Comparison of ENCODE assay signal across 2 cellular contexts in the genomic region with DNA sequence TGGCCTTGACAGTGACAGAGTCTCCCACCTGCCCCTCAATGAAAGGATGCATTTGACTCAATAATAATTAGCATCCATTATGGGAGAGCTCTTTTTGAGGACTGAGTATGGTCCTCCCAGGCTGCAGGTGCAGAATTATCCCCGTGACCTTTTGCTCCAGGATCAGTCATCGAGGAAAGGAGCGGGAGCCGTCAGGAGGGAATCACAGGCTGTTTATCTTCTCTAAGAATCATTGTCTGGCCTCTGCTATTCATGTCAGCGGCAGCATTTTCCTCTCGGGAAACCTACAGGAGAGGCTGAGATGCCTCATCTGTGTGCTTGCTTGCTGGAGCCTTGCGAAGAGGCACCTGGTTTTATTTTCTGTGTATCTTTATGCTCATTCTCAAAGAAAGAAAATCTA.
TF ChIP-seq lines count a peak whose summit lies in the region.

No MANE protein-coding gene starts in this region.

TF ChIP-seq in IMR-90, 13 proteins besides CTCF, POLR2A, EP300 and RAD21 (continued from another document):
- TF ChIP-seq, protein P1, sequence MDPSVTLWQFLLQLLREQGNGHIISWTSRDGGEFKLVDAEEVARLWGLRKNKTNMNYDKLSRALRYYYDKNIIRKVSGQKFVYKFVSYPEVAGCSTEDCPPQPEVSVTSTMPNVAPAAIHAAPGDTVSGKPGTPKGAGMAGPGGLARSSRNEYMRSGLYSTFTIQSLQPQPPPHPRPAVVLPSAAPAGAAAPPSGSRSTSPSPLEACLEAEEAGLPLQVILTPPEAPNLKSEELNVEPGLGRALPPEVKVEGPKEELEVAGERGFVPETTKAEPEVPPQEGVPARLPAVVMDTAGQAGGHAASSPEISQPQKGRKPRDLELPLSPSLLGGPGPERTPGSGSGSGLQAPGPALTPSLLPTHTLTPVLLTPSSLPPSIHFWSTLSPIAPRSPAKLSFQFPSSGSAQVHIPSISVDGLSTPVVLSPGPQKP (IDR thresholded peaks at IDR 0.05; ENCODE audit: borderline replicate concordance, low read depth, low read length): no peak
- TF ChIP-seq CEBPB (IDR thresholded peaks at IDR 0.05; ENCODE audit: low read depth, low read length) (no peak), SMC3 (IDR thresholded peaks at IDR 0.05; ENCODE audit: low read depth, low read length) (no peak), NFE2L2 (IDR thresholded peaks at IDR 0.05; ENCODE audit: low read depth, low read length) (no peak), MAFK (IDR thresholded peaks at IDR 0.05; ENCODE audit: low read depth, low read length) (no peak), MAZ (IDR thresholded peaks at IDR 0.05; ENCODE audit: borderline replicate concordance, low read depth, low read length) (no peak), CHD1 (IDR thresholded peaks at IDR 0.05; ENCODE audit: low read depth, low read length) (no peak), FOS (IDR thresholded peaks at IDR 0.05; ENCODE audit: low read depth, low read length) (no peak), BHLHE40 (IDR thresholded peaks at IDR 0.05; ENCODE audit: low read depth, low read length) (no peak), RFX5 (IDR thresholded peaks at IDR 0.05; ENCODE audit: low read depth, low read length) (no peak)
- TF ChIP-seq, protein P2, sequence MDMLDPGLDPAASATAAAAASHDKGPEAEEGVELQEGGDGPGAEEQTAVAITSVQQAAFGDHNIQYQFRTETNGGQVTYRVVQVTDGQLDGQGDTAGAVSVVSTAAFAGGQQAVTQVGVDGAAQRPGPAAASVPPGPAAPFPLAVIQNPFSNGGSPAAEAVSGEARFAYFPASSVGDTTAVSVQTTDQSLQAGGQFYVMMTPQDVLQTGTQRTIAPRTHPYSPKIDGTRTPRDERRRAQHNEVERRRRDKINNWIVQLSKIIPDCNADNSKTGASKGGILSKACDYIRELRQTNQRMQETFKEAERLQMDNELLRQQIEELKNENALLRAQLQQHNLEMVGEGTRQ (IDR thresholded peaks at IDR 0.05; ENCODE audit: low read depth, low read length): no peak

TF ChIP-seq in neural cell, 6 proteins besides CTCF, POLR2A, EP300 and RAD21 (continued from another document):
- TF ChIP-seq, protein P3, sequence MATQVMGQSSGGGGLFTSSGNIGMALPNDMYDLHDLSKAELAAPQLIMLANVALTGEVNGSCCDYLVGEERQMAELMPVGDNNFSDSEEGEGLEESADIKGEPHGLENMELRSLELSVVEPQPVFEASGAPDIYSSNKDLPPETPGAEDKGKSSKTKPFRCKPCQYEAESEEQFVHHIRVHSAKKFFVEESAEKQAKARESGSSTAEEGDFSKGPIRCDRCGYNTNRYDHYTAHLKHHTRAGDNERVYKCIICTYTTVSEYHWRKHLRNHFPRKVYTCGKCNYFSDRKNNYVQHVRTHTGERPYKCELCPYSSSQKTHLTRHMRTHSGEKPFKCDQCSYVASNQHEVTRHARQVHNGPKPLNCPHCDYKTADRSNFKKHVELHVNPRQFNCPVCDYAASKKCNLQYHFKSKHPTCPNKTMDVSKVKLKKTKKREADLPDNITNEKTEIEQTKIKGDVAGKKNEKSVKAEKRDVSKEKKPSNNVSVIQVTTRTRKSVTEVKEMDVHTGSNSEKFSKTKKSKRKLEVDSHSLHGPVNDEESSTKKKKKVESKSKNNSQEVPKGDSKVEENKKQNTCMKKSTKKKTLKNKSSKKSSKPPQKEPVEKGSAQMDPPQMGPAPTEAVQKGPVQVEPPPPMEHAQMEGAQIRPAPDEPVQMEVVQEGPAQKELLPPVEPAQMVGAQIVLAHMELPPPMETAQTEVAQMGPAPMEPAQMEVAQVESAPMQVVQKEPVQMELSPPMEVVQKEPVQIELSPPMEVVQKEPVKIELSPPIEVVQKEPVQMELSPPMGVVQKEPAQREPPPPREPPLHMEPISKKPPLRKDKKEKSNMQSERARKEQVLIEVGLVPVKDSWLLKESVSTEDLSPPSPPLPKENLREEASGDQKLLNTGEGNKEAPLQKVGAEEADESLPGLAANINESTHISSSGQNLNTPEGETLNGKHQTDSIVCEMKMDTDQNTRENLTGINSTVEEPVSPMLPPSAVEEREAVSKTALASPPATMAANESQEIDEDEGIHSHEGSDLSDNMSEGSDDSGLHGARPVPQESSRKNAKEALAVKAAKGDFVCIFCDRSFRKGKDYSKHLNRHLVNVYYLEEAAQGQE (IDR thresholded peaks at IDR 0.05; ENCODE audit: borderline replicate concordance): peak; percentile 41
- TF ChIP-seq MXI1 (conservative IDR thresholded peaks at IDR 0.05; ENCODE audit: poor library complexity, severe bottlenecking): no peak
- no peak for TF ChIP-seq TAF1 (IDR thresholded peaks at IDR 0.05; ENCODE audit: low read depth)
- TF ChIP-seq SMC3 (conservative IDR thresholded peaks at IDR 0.05; ENCODE audit: poor library complexity): peak; percentile 6
- no peak for TF ChIP-seq EZH2 (IDR thresholded peaks at IDR 0.05; ENCODE audit: borderline replicate concordance, insufficient read depth, low read length, poor library complexity, severe bottlenecking)
